ENCODE assay signal across 9 cellular contexts in genomic region chr6:30037182-30037788, GRCh38. TPM values are rescaled to one million over a fixed set of nuclear protein-coding genes. Genes with fewer than 3 reads are reported as not detected.
DNase-seq lines count a peak whose midpoint lies in the region; ATAC-seq and TF ChIP-seq lines count a peak whose summit lies in the region.
"Had no signal": no experiment of that assay in that cellular context is flagged by ENCODE, and none has a peak within 500 bp of the region (broad histone marks: within the 10 kb centered on the region; RNA-seq: fewer than 3 reads in every experiment).

No MANE protein-coding gene starts in this region.

- no peak overlapping the region for H4K91ac ChIP-seq in neuronal stem cell (ENCODE audit: low read depth, low read length, poor library complexity)

- no peak overlapping the region for H2BK15ac ChIP-seq in neuronal stem cell (ENCODE audit: low read length)

- DNase-seq in BE2C (no peak), HPDE6-E6E7 (ENCODE audit: extremely low spot score) (peak; percentile 33), WERI-Rb-1 (no peak), kidney epithelial cell (ENCODE audit: low read depth) (no peak), neuronal stem cell (ENCODE audit: low spot score) (no peak), uterus (no peak), left cardiac atrium (no peak)
- no peak for DNase-seq in effector CD4-positive, alpha-beta T cell
- DNase-seq: activated T-cell treated with anti-CD3 and anti-CD28 coated beads, Interleukin-2, amount 50 U/mL, for 72 hours had no signal

- no peak for TF ChIP-seq POLR2A in uterus (IDR thresholded peaks at IDR 0.05)

- H3K23ac ChIP-seq in neuronal stem cell (ENCODE audit: low read depth, low read length, poor library complexity) = no peak overlapping the region

- peaks cover 2% of the 10 kb centered on the region; the same call in 1 of the 2 replicates for H3K4me1 ChIP-seq in BE2C
- no peaks in the 10 kb centered on the region for H3K4me1 ChIP-seq in neuronal stem cell (ENCODE audit: control insufficient read depth in 2 of 2, insufficient read depth in 1 of 2, low read depth in 1 of 2, low read length in 2 of 2)
- no peaks in the 10 kb centered on the region for H3K4me1 ChIP-seq in uterus

- H3K36me3 ChIP-seq in BE2C (no peaks in the 10 kb centered on the region), WERI-Rb-1 (no peaks in the 10 kb centered on the region; the same call in 1 of the 2 replicates), kidney epithelial cell (ENCODE audit: control insufficient read depth, insufficient read depth, low read length) (no peaks in the 10 kb centered on the region), neuronal stem cell (replicated peaks in 1 of 2; ENCODE audit: control insufficient read depth in 2 of 2, insufficient read depth in 2 of 2, low read length in 2 of 2) (peaks cover 3 to 8% of the 10 kb centered on the region in 2 donors), uterus (no peaks in the 10 kb centered on the region)

- H3K18ac ChIP-seq in neuronal stem cell (ENCODE audit: low read length) = no peak overlapping the region

- H3K14ac ChIP-seq in neuronal stem cell (ENCODE audit: low read length) = no peak overlapping the region

- H2AK5ac ChIP-seq in neuronal stem cell (ENCODE audit: low read depth, low read length) = no peak overlapping the region

- H4K8ac ChIP-seq in neuronal stem cell (ENCODE audit: low read depth, low read length) = no peak overlapping the region

- H3K4ac ChIP-seq in neuronal stem cell (ENCODE audit: low read length) = no peak overlapping the region

- TF ChIP-seq CTCF in BE2C (IDR thresholded peaks at IDR 0.05; ENCODE audit: low read depth, low read length) (peak; percentile 70), WERI-Rb-1 (IDR thresholded peaks at IDR 0.05; ENCODE audit: low read depth, low read length) (peak; percentile 75), kidney epithelial cell (IDR thresholded peaks at IDR 0.05; ENCODE audit: insufficient read depth, low read length, poor library complexity, severe bottlenecking) (peak; percentile 55), uterus (IDR thresholded peaks at IDR 0.05) (no peak)

- WGBS in neuronal stem cell (ENCODE audit: extremely low coverage in 2 of 2, insufficient read length in 2 of 2, insufficient replicate concordance in 1 of 2), 2 donors = no CpG with 5 or more reads among the region's 4 CpGs

- intact Hi-C loops in uterus (cut with DNase I; ENCODE audit: low total_unique reads) = no loop called here
- intact Hi-C loops in left cardiac atrium (cut with DNase I) = no loop called here

- H2BK5ac ChIP-seq in neuronal stem cell (ENCODE audit: low read length) = no peak overlapping the region

- H3K27me3 ChIP-seq in BE2C (no peaks in the 10 kb centered on the region), WERI-Rb-1 (ENCODE audit: insufficient read depth, low read depth, severe bottlenecking) (no peaks in the 10 kb centered on the region), kidney epithelial cell (ENCODE audit: control insufficient read depth, insufficient read depth, low read length) (no peaks in the 10 kb centered on the region), neuronal stem cell (ENCODE audit: control insufficient read depth in 3 of 3, insufficient read depth in 3 of 3, low read depth in 1 of 3, low read length in 3 of 3) (no peaks in the 10 kb centered on the region), uterus (no peaks in the 10 kb centered on the region)

- H3K9me3 ChIP-seq in BE2C (no peaks in the 10 kb centered on the region), WERI-Rb-1 (ENCODE audit: severe bottlenecking) (no peaks in the 10 kb centered on the region), neuronal stem cell (replicated peaks in 1 of 2; ENCODE audit: control insufficient read depth in 2 of 2, insufficient read depth in 1 of 2, low read depth in 1 of 2, low read length in 2 of 2) (no peaks in the 10 kb centered on the region), uterus (no peaks in the 10 kb centered on the region)

- no peak overlapping the region for H2BK120ac ChIP-seq in neuronal stem cell (ENCODE audit: low read depth, low read length)

- H3K4me3 ChIP-seq in BE2C (ENCODE audit: low read depth, low read length) (no peak overlapping the region), WERI-Rb-1 (ENCODE audit: low read depth, low read length) (no peak overlapping the region), kidney epithelial cell (ENCODE audit: low read depth, low read length) (no peak overlapping the region), neuronal stem cell (ENCODE audit: low read length in 2 of 2) (no peak overlapping the region), uterus (no peak overlapping the region)

- H3K27ac ChIP-seq in WERI-Rb-1 (no peak overlapping the region), neuronal stem cell (replicated peaks; ENCODE audit: low read length) (no peak overlapping the region), uterus (no peak overlapping the region)

- H3K9ac ChIP-seq in neuronal stem cell (ENCODE audit: low read depth, low read length, poor library complexity) = no peak overlapping the region

- no peak for ATAC-seq in left cardiac atrium

- no peak overlapping the region for H2BK12ac ChIP-seq in neuronal stem cell (ENCODE audit: low read length)

- no peak overlapping the region for H2AFZ ChIP-seq in neuronal stem cell (ENCODE audit: low read length)

- H3K79me1 ChIP-seq in neuronal stem cell (ENCODE audit: low read depth, low read length) = no peaks in the 10 kb centered on the region

- H3K4me2 ChIP-seq in neuronal stem cell (ENCODE audit: insufficient read depth, low read length, poor library complexity, severe bottlenecking) = no peak overlapping the region

RNA-seq across cellular contexts. Expression of gene POLR1H, which starts 23.8 kb away (rescaled TPM):
- polyA plus RNA-seq in BE2C (2012; ENCODE audit: insufficient read depth, insufficient read length, low read depth) = 93.2 TPM
- total RNA-seq in kidney epithelial cell = 29.9 and 33.3 TPM in 2 replicates
- 73.2 TPM for polyA plus RNA-seq in neuronal stem cell (2013, experiment 1 of 2)
- 75.5 TPM for polyA plus RNA-seq in neuronal stem cell (2013, experiment 2 of 2)
- total RNA-seq in uterus = 100 to 1,000 TPM in 1 of 4 donors, 10 to 100 TPM in 3; 21.2 to 121 (median 33.4) TPM
- total RNA-seq in left cardiac atrium = 10 to 100 TPM; 14.7 to 16.6 TPM

RNA-seq across cellular contexts. Expression of gene PPP1R11, which starts 29.7 kb away (rescaled TPM):
- polyA plus RNA-seq in BE2C (2012; ENCODE audit: insufficient read depth, insufficient read length, low read depth) = 84.4 TPM
- total RNA-seq in kidney epithelial cell (57.6 and 73.4 TPM in 2 replicates), uterus (10 to 100 TPM in 3 of 4 donors, 1 to 10 TPM in 1; 7.9 to 47.9 (median 23.3) TPM), left cardiac atrium (10 to 100 TPM; 43.7 to 48.1 TPM)
- 47.2 TPM for polyA plus RNA-seq in neuronal stem cell (2013, experiment 1 of 2)
- 48.4 TPM for polyA plus RNA-seq in neuronal stem cell (2013, experiment 2 of 2)

RNA-seq across cellular contexts. Expression of gene RNF39, which starts 38.3 kb away (rescaled TPM):
- 11.4 TPM for polyA plus RNA-seq in BE2C (2012; ENCODE audit: insufficient read depth, insufficient read length, low read depth)
- total RNA-seq in kidney epithelial cell (0.04 TPM in 1 of 2 replicates, not detected in the other), uterus (under 1 TPM in 2 of 4 donors, not detected in 2; 0.21 to 0.83 TPM), left cardiac atrium (not detected)
- 0.13 TPM for polyA plus RNA-seq in neuronal stem cell (2013, experiment 1 of 2)
- polyA plus RNA-seq in neuronal stem cell (2013, experiment 2 of 2) = 0.22 TPM
- total RNA-seq: activated T-cell treated with anti-CD3 and anti-CD28 coated beads, Interleukin-2, amount 50 U/mL, for 72 hours had no signal

Comparison
In these comparisons a context has a peak if more than half of its experiments do, and no peak if none do; other contexts are left out.
1. CTCF ChIP-seq: peak in BE2C (single experiment), WERI-Rb-1 (single experiment) and kidney epithelial cell (single experiment); none in uterus (0 of 4).